ENCODE assay signal across 13 cellular contexts in genomic region chr4:88295656-88296055, GRCh38.
"Had no signal": no experiment of that assay in that cellular context is flagged by ENCODE, and none has a peak within 500 bp of the region (broad histone marks: within the 10 kb centered on the region; RNA-seq: fewer than 3 reads in every experiment).

No MANE protein-coding gene starts in this region.

- H3K4me1 ChIP-seq: colonic mucosa, foreskin keratinocyte, testis had no signal

- H3K4me3 ChIP-seq: colonic mucosa, testis, tibial nerve had no signal

- H3K36me3 ChIP-seq: colonic mucosa, neutrophil, tibial nerve had no signal

- H3K27ac ChIP-seq: colonic mucosa, foreskin keratinocyte, neutrophil, testis, tibial nerve had no signal

- DNase-seq: colonic mucosa; dermis blood vessel endothelial cell; foreskin keratinocyte; hippocampal formation; islet precursor cell; mesendoderm; naive thymus-derived CD4-positive, alpha-beta T cell; nephron progenitor cell; small intestine; stimulated activated CD4-positive, alpha-beta T cell treated with anti-CD3 and anti-CD28 coated beads, Interleukin-12 subunit alpha, Interleukin-12 subunit beta, amount 100 ng/mL, for 4 hours; testis had no signal

- H3K27me3 ChIP-seq: colonic mucosa, foreskin keratinocyte, neutrophil, testis, tibial nerve had no signal

- H3K9me3 ChIP-seq: colonic mucosa, neutrophil, testis, tibial nerve had no signal

- ATAC-seq: foreskin keratinocyte; naive thymus-derived CD4-positive, alpha-beta T cell had no signal
